Comparison of ENCODE assay signal across 7 cellular contexts in the genomic region with DNA sequence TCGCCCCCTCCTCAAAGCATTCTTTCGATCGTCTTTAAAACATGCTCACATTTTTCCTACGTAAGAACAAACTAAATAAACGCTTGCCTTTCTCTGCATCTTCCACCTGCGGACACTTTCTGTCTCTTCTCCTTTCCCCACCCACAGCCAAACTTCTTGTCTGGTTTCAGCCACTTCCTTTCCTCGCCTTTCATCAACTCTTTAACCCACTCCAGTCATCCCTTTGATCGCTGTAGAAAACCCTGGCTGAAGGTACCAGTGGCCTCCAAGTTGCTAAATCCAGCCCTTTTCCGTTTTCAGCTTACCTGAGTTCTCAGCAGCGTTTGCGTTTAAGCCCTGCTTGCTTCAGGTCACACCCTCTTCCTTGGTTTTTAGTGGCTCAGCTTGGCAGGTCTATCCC. TPM values are rescaled to one million over a fixed set of nuclear protein-coding genes. Genes with fewer than 3 reads are reported as not detected.
DNase-seq lines count a peak whose midpoint lies in the region; ATAC-seq lines count a peak whose summit lies in the region.

No MANE protein-coding gene starts in this region.

- peaks cover 12 to 26% of the 10 kb centered on the region in 2 donors for H3K36me3 Mint-ChIP-seq in activated T-cell treated with anti-CD3 and anti-CD28 coated beads, Interleukin-2, amount 50 U/mL, for 72 hours (ENCODE audit: insufficient read depth in 2 of 2)

- peak; percentile 8 to 28 for ATAC-seq in activated T-cell treated with anti-CD3 and anti-CD28 coated beads, Interleukin-2, amount 50 U/mL, for 72 hours (replicated peaks in 1 of 2)
- ATAC-seq in right cardiac atrium (no peak), sciatic nerve (no peak), HG03432 (IDR thresholded peaks at IDR 0.05; ENCODE audit: unreplicated experiment) (no peak)

- intact Hi-C loops in right cardiac atrium (cut with DNase I): no loop called here
- intact Hi-C loops in sciatic nerve (cut with DNase I): no loop called here

- 1% methylated on average over 11 of the region's 11 CpGs for WGBS in right cardiac atrium

- DNase-seq in ELR (ENCODE audit: low read depth) (peak; percentile 25), Kasumi-1 (lab: John Stamatoyannopoulos, UW) (peak; percentile 3 to 32), right cardiac atrium (no peak), sciatic nerve (ENCODE audit: low spot score) (peak; percentile 9), UCSD-AML1 (lab: John Stamatoyannopoulos, UW; ENCODE audit: unreplicated experiment) (no peak)
- DNase-seq in activated T-cell treated with anti-CD3 and anti-CD28 coated beads, Interleukin-2, amount 50 U/mL, for 72 hours: peak; percentile 33 to 37

- no peaks in the 10 kb centered on the region for H3K9me3 Mint-ChIP-seq in activated T-cell treated with anti-CD3 and anti-CD28 coated beads, Interleukin-2, amount 50 U/mL, for 72 hours

- no peaks in the 10 kb centered on the region for H3K9me3 ChIP-seq in right cardiac atrium (ENCODE audit: control insufficient read depth, low read length)

- peak overlapping the region; percentile 78 for H3K4me3 ChIP-seq in right cardiac atrium (ENCODE audit: low read length)

- H3K27me3 ChIP-seq in right cardiac atrium (ENCODE audit: control insufficient read depth, insufficient read depth): no peaks in the 10 kb centered on the region

- peaks cover 80% of the 10 kb centered on the region for H3K4me1 Mint-ChIP-seq in activated T-cell treated with anti-CD3 and anti-CD28 coated beads, Interleukin-2, amount 50 U/mL, for 72 hours (ENCODE audit: low read depth)

- no peak overlapping the region for H3K27ac ChIP-seq in right cardiac atrium (ENCODE audit: low read length)

- no peaks in the 10 kb centered on the region for H3K27me3 Mint-ChIP-seq in activated T-cell treated with anti-CD3 and anti-CD28 coated beads, Interleukin-2, amount 50 U/mL, for 72 hours (ENCODE audit: low read depth)

- no peaks in the 10 kb centered on the region for H3K4me1 ChIP-seq in right cardiac atrium (ENCODE audit: control insufficient read depth, insufficient read depth, low read length)

- peak overlapping the region; percentile 91 to 97 for H3K4me3 Mint-ChIP-seq in activated T-cell treated with anti-CD3 and anti-CD28 coated beads, Interleukin-2, amount 50 U/mL, for 72 hours

- peak overlapping the region; percentile 97 for H3K27ac Mint-ChIP-seq in activated T-cell treated with anti-CD3 and anti-CD28 coated beads, Interleukin-2, amount 50 U/mL, for 72 hours

RNA-seq across cellular contexts. Expression of a gene that starts 0.5 kb away (rescaled TPM):
- 100 to 1,000 TPM; 178 to 211 TPM for total RNA-seq in activated T-cell treated with anti-CD3 and anti-CD28 coated beads, Interleukin-2, amount 50 U/mL, for 72 hours
- total RNA-seq in right cardiac atrium (100 to 1,000 TPM in 1 of 4 donors, 10 to 100 TPM in 3; 68.1 to 103 (median 81.6) TPM), sciatic nerve (83.0 TPM)
- polyA plus RNA-seq in right cardiac atrium: 28.0 TPM

RNA-seq across cellular contexts. Expression of a gene that starts 0.6 kb away (rescaled TPM):
- total RNA-seq in activated T-cell treated with anti-CD3 and anti-CD28 coated beads, Interleukin-2, amount 50 U/mL, for 72 hours: 10 to 100 TPM; 23.0 to 30.6 TPM
- total RNA-seq in right cardiac atrium: 10 to 100 TPM; 10.3 to 14.6 (median 11.4) TPM
- polyA plus RNA-seq in right cardiac atrium: 6.5 TPM
- total RNA-seq in sciatic nerve: 17.7 TPM

Comparison
In these comparisons a context has a peak if more than half of its experiments do, and no peak if none do; other contexts are left out.
1. DNase-seq: peak in ELR (single experiment), Kasumi-1 (2 of 2), activated T-cell treated with anti-CD3 and anti-CD28 coated beads, Interleukin-2, amount 50 U/mL, for 72 hours (2 of 2) and sciatic nerve (single experiment); none in right cardiac atrium (0 of 3) and UCSD-AML1 (single experiment).
2. ATAC-seq: peak in activated T-cell treated with anti-CD3 and anti-CD28 coated beads, Interleukin-2, amount 50 U/mL, for 72 hours (2 of 2); none in right cardiac atrium (0 of 2), sciatic nerve (single experiment) and HG03432 (single experiment).